ENCODE assay signal across 8 cellular contexts in genomic region chr9:21801683-21802417, GRCh38. TPM values are rescaled to one million over a fixed set of nuclear protein-coding genes. Genes with fewer than 3 reads are reported as not detected.
A peak's percentile ranks its signal among the peaks of the same experiment; 100 is the strongest.
DNase-seq lines count a peak whose midpoint lies in the region; ATAC-seq and TF ChIP-seq lines count a peak whose summit lies in the region.

No MANE protein-coding gene starts in this region.

- H3K4me3 ChIP-seq in foreskin fibroblast (ENCODE audit: low read depth in 1 of 2, low read length in 2 of 2): peak overlapping the region; percentile 70 to 77

- H3K27me3 Mint-ChIP-seq in activated naive CD4-positive, alpha-beta T cell treated with anti-CD3 and anti-CD28 coated beads for 36 hours (ENCODE audit: low read depth): peaks cover 6% of the 10 kb centered on the region
- H3K27me3 Mint-ChIP-seq in activated CD8-positive, alpha-beta memory T cell treated with anti-CD3 and anti-CD28 coated beads, Interleukin-2, amount 10 ng/mL, durations not matched to agents 7 days and 5 days: peaks cover 46% of the 10 kb centered on the region
- peaks cover 10 to 23% of the 10 kb centered on the region in 2 donors for H3K27me3 Mint-ChIP-seq in natural killer cell treated with Interleukin-12 subunit alpha and Interleukin-12 subunit beta and Interleukin-15 and Interleukin-18, amount 100 ng/mL, for 72 hours

- peaks cover 40% of the 10 kb centered on the region for H3K4me1 Mint-ChIP-seq in activated naive CD4-positive, alpha-beta T cell treated with anti-CD3 and anti-CD28 coated beads for 36 hours (ENCODE audit: low read depth)
- peaks cover 35% of the 10 kb centered on the region for H3K4me1 Mint-ChIP-seq in activated CD8-positive, alpha-beta memory T cell treated with anti-CD3 and anti-CD28 coated beads, Interleukin-2, amount 10 ng/mL, durations not matched to agents 7 days and 5 days
- peaks cover 23 to 26% of the 10 kb centered on the region in 2 donors for H3K4me1 Mint-ChIP-seq in natural killer cell treated with Interleukin-12 subunit alpha and Interleukin-12 subunit beta and Interleukin-15 and Interleukin-18, amount 100 ng/mL, for 72 hours (ENCODE audit: low read depth in 2 of 2)

- H3K36me3 Mint-ChIP-seq in activated naive CD4-positive, alpha-beta T cell treated with anti-CD3 and anti-CD28 coated beads for 36 hours (ENCODE audit: low read depth): peaks cover 17% of the 10 kb centered on the region
- peaks cover 13% of the 10 kb centered on the region for H3K36me3 Mint-ChIP-seq in activated CD8-positive, alpha-beta memory T cell treated with anti-CD3 and anti-CD28 coated beads, Interleukin-2, amount 10 ng/mL, durations not matched to agents 7 days and 5 days
- no peaks in the 10 kb centered on the region for H3K36me3 Mint-ChIP-seq in natural killer cell treated with Interleukin-12 subunit alpha and Interleukin-12 subunit beta and Interleukin-15 and Interleukin-18, amount 100 ng/mL, for 72 hours

- DNase-seq in activated naive CD4-positive, alpha-beta T cell treated with anti-CD3 and anti-CD28 coated beads for 36 hours: peak; percentile 36
- no peak for DNase-seq in activated naive CD4-positive, alpha-beta T cell treated with Interleukin-2 at 50 U/mL for 16 hours
- DNase-seq in NCI-H1930 (lab: John Stamatoyannopoulos, UW) (peak; percentile 50 to 51), foreskin fibroblast (peak; percentile 78 to 89), NCI-H510A (lab: John Stamatoyannopoulos, UW) (no peak)
- no peak for DNase-seq in activated CD8-positive, alpha-beta memory T cell treated with anti-CD3 and anti-CD28 coated beads, Interleukin-2, amount 10 ng/mL, durations not matched to agents 7 days and 5 days
- DNase-seq in natural killer cell treated with Interleukin-12 subunit alpha and Interleukin-12 subunit beta and Interleukin-15 and Interleukin-18, amount 100 ng/mL, for 72 hours (ENCODE audit: low spot score): no peak

- no peak for TF ChIP-seq CTCF in foreskin fibroblast (IDR thresholded peaks at IDR 0.05; ENCODE audit: low read depth, low read length)

- H3K9me3 Mint-ChIP-seq in activated naive CD4-positive, alpha-beta T cell treated with anti-CD3 and anti-CD28 coated beads for 36 hours: no peaks in the 10 kb centered on the region
- H3K9me3 Mint-ChIP-seq in activated CD8-positive, alpha-beta memory T cell treated with anti-CD3 and anti-CD28 coated beads, Interleukin-2, amount 10 ng/mL, durations not matched to agents 7 days and 5 days (ENCODE audit: low read depth): no peaks in the 10 kb centered on the region
- no peaks in the 10 kb centered on the region for H3K9me3 Mint-ChIP-seq in natural killer cell treated with Interleukin-12 subunit alpha and Interleukin-12 subunit beta and Interleukin-15 and Interleukin-18, amount 100 ng/mL, for 72 hours

- intact Hi-C loops in activated naive CD4-positive, alpha-beta T cell treated with anti-CD3 and anti-CD28 coated beads for 36 hours (cut with micrococcal nuclease): loop anchor here (2.0 to 5.0 kb wide), 8 partner anchors 31 to 771 kb away; partner anchors contain the start of genes CDKN2A, CDKN2B-AS1, HACD4 and KLHL9

- peak overlapping the region; percentile 88 for H3K27ac Mint-ChIP-seq in activated naive CD4-positive, alpha-beta T cell treated with anti-CD3 and anti-CD28 coated beads for 36 hours
- H3K27ac Mint-ChIP-seq in activated CD8-positive, alpha-beta memory T cell treated with anti-CD3 and anti-CD28 coated beads, Interleukin-2, amount 10 ng/mL, durations not matched to agents 7 days and 5 days: peak overlapping the region; percentile 84
- H3K27ac Mint-ChIP-seq in natural killer cell treated with Interleukin-12 subunit alpha and Interleukin-12 subunit beta and Interleukin-15 and Interleukin-18, amount 100 ng/mL, for 72 hours: peak overlapping the region; percentile 84 to 95

- CTCF ChIA-PET in activated naive CD4-positive, alpha-beta T cell treated with anti-CD3 and anti-CD28 coated beads for 36 hours (lab: Charles Lee): interaction anchor here (0.7 to 2.2 kb wide), 4 partner anchors 11 to 195 kb away, joined by 3 to 8 read pairs (median 4); no protein-coding TSS in a partner anchor
- CTCF ChIA-PET in activated CD8-positive, alpha-beta memory T cell treated with anti-CD3 and anti-CD28 coated beads, Interleukin-2, amount 10 ng/mL, durations not matched to agents 7 days and 5 days (lab: Charles Lee): interaction anchor here (1.1 to 2.9 kb wide), 6 partner anchors 10 to 336 kb away, joined by 3 to 11 read pairs (median 3); no protein-coding TSS in a partner anchor

- peak overlapping the region; percentile 99 for H3K4me3 Mint-ChIP-seq in activated naive CD4-positive, alpha-beta T cell treated with anti-CD3 and anti-CD28 coated beads for 36 hours
- H3K4me3 Mint-ChIP-seq in activated CD8-positive, alpha-beta memory T cell treated with anti-CD3 and anti-CD28 coated beads, Interleukin-2, amount 10 ng/mL, durations not matched to agents 7 days and 5 days: peak overlapping the region; percentile 97
- H3K4me3 Mint-ChIP-seq in natural killer cell treated with Interleukin-12 subunit alpha and Interleukin-12 subunit beta and Interleukin-15 and Interleukin-18, amount 100 ng/mL, for 72 hours: peak overlapping the region; percentile 98

- ATAC-seq in HG02571 (IDR thresholded peaks at IDR 0.05; ENCODE audit: unreplicated experiment): peak; percentile 2
- peak; percentile 21 for ATAC-seq in activated CD8-positive, alpha-beta memory T cell treated with anti-CD3 and anti-CD28 coated beads, Interleukin-2, amount 10 ng/mL, durations not matched to agents 7 days and 5 days
- ATAC-seq in natural killer cell treated with Interleukin-12 subunit alpha and Interleukin-12 subunit beta and Interleukin-15 and Interleukin-18, amount 100 ng/mL, for 72 hours: peak in 1 of 2 donors; percentile 2

RNA-seq across cellular contexts. Expression of gene MTAP, which starts 0.6 kb away (rescaled TPM):
- total RNA-seq in activated naive CD4-positive, alpha-beta T cell treated with anti-CD3 and anti-CD28 coated beads for 36 hours: 10 to 100 TPM; 59.0 to 66.4 TPM
- 10 to 100 TPM; 44.9 to 63.7 TPM for total RNA-seq in activated CD8-positive, alpha-beta memory T cell treated with anti-CD3 and anti-CD28 coated beads, Interleukin-2, amount 10 ng/mL, durations not matched to agents 7 days and 5 days
- total RNA-seq in natural killer cell treated with Interleukin-12 subunit alpha and Interleukin-12 subunit beta and Interleukin-15 and Interleukin-18, amount 100 ng/mL, for 72 hours: 10 to 100 TPM; 32.9 to 61.3 TPM

Comparison
In these comparisons a context has a peak if more than half of its experiments do, and no peak if none do; other contexts are left out.
1. DNase-seq: peak in activated naive CD4-positive, alpha-beta T cell treated with anti-CD3 and anti-CD28 coated beads for 36 hours (single experiment), NCI-H1930 (2 of 2) and foreskin fibroblast (2 of 2); none in activated naive CD4-positive, alpha-beta T cell treated with Interleukin-2 at 50 U/mL for 16 hours (single experiment), activated CD8-positive, alpha-beta memory T cell treated with anti-CD3 and anti-CD28 coated beads, Interleukin-2, amount 10 ng/mL, durations not matched to agents 7 days and 5 days (single experiment), natural killer cell treated with Interleukin-12 subunit alpha and Interleukin-12 subunit beta and Interleukin-15 and Interleukin-18, amount 100 ng/mL, for 72 hours (single experiment) and NCI-H510A (single experiment).
2. Peak in every context shown above with its lines, with median percentiles within 50 percentile points of each other: H3K27ac Mint-ChIP-seq and H3K4me3 Mint-ChIP-seq.